ENCODE assay signal across 9 cellular contexts in genomic region chr1:244968431-244968830, GRCh38.
DNase-seq lines count a peak whose midpoint lies in the region; ATAC-seq and TF ChIP-seq lines count a peak whose summit lies in the region.
"Had no signal": no experiment of that assay in that cellular context is flagged by ENCODE, and none has a peak within 500 bp of the region (broad histone marks: within the 10 kb centered on the region; RNA-seq: fewer than 3 reads in every experiment).

No MANE protein-coding gene starts in this region.

- DNase-seq in cardiac muscle cell (ENCODE audit: low read depth in 1 of 2, low spot score in 1 of 2) (peak in 1 of 2 donors; percentile 25), Right ventricle myocardium inferior (ENCODE audit: missing footprints) (no peak), dermis blood vessel endothelial cell (peak; percentile 61), mesothelial cell of epicardium (ENCODE audit: low spot score in 2 of 2, unreplicated experiment in 2 of 2) (no peak), omental fat pad (ENCODE audit: low spot score) (no peak), AG08395 (ENCODE audit: low spot score) (no peak), NCI-H446 treated with DMSO at 0.1 percent for 48 hours (lab: John Stamatoyannopoulos, UW) (no peak)
- DNase-seq: NCI-H774 had no signal

- intact Hi-C loops in Right ventricle myocardium inferior (cut with DNase I) = no loop called here

- H3K27ac Mint-ChIP-seq in mesothelial cell of epicardium = peak overlapping the region; percentile 100

- no peaks in the 10 kb centered on the region for H3K9me3 ChIP-seq in cardiac muscle cell (ENCODE audit: low read depth)

- WGBS in urinary bladder = 65% methylated on average over 13 of the region's 13 CpGs

- peaks cover 1% of the 10 kb centered on the region for H3K36me3 Mint-ChIP-seq in mesothelial cell of epicardium

- no peak overlapping the region for H3K4me3 ChIP-seq in cardiac muscle cell
- H3K4me3 ChIP-seq in urinary bladder (ENCODE audit: low read depth, low read length) = no peak overlapping the region

- peaks cover 32% of the 10 kb centered on the region for H3K4me1 ChIP-seq in cardiac muscle cell (ENCODE audit: low read depth)
- H3K4me1 ChIP-seq in urinary bladder (ENCODE audit: insufficient read depth) = no peaks in the 10 kb centered on the region

- H3K4me3 Mint-ChIP-seq in mesothelial cell of epicardium = peak overlapping the region; percentile 96

- H3K27ac ChIP-seq in cardiac muscle cell (peak overlapping the region; percentile 99), urinary bladder (ENCODE audit: low read depth) (peak overlapping the region; percentile 11)

- H3K4me1 Mint-ChIP-seq in mesothelial cell of epicardium = peaks cover 49% of the 10 kb centered on the region

- ATAC-seq in Right ventricle myocardium inferior = no peak
- no peak for ATAC-seq in omental fat pad (ENCODE audit: low FRiP score)

- no peaks in the 10 kb centered on the region for H3K9me3 Mint-ChIP-seq in mesothelial cell of epicardium

- no peaks in the 10 kb centered on the region for H3K36me3 ChIP-seq in cardiac muscle cell
- no peaks in the 10 kb centered on the region for H3K36me3 ChIP-seq in urinary bladder (ENCODE audit: insufficient read depth)

- H3K27me3 ChIP-seq in cardiac muscle cell = no peaks in the 10 kb centered on the region

- TF ChIP-seq CTCF in cardiac muscle cell (IDR thresholded peaks at IDR 0.05; ENCODE audit: low read depth, low read length) (no peak), mesothelial cell of epicardium (IDR thresholded peaks at IDR 0.05; ENCODE audit: unreplicated experiment) (no peak), omental fat pad (IDR thresholded peaks at IDR 0.05) (no peak)

- no peaks in the 10 kb centered on the region for H3K27me3 Mint-ChIP-seq in mesothelial cell of epicardium (ENCODE audit: low read depth)
